ENCODE assay signal across 26 cellular contexts in the genomic region with DNA sequence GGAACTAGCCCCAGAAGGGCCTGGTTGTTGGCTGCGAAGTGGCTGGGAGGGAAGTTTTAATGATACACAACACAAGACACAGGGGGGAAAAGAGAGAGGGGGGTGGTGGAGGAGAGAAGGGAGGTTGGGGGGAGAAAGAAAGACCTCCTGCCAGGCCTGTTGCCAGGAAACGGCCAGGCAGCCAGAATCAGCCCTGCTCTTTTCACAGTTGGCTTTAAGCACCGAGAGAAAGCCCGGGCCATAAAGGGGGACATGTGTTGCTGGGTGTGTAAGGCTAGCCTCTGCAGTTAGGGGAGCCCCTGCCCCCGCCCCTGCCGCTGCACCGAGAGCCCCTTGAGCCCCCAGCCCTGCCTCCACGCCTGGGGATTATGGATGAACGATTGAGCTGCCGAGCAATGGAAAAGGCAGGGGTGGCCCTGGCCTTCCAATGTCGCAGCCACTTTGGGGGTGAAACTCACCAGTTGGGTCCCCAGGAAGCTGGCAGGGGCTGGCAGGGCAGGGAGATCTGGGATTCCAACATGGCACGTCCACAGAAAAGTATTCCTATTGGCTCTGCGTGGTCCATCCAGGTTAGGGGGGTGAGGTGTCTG. TPM values are rescaled to one million over a fixed set of nuclear protein-coding genes. Genes with fewer than 3 reads are reported as not detected.
DNase-seq lines count a peak whose midpoint lies in the region; ATAC-seq and TF ChIP-seq lines count a peak whose summit lies in the region.
"Had no signal": no experiment of that assay in that cellular context is flagged by ENCODE, and none has a peak within 500 bp of the region (broad histone marks: within the 10 kb centered on the region; RNA-seq: fewer than 3 reads in every experiment).

No MANE protein-coding gene starts in this region.

- no peaks in the 10 kb centered on the region for H3K9me3 Mint-ChIP-seq in chondrocyte (ENCODE audit: low read depth)
- no peaks in the 10 kb centered on the region for H3K9me3 Mint-ChIP-seq in Calu3 (ENCODE audit: low read depth, unreplicated experiment)
- H3K9me3 Mint-ChIP-seq: activated naive CD8-positive, alpha-beta T cell treated with anti-CD3 and anti-CD28 coated beads, Interleukin-2, amount 50 U/mL, for 24 hours; CD8-positive, alpha-beta T cell; mesothelial cell of epicardium; nephron had no signal

- no peaks in the 10 kb centered on the region for H3K9me3 ChIP-seq in HUES64 (ENCODE audit: insufficient read depth, low read depth, low read length)
- H3K9me3 ChIP-seq: HAP-1, tibial artery had no signal

- H3K36me3 Mint-ChIP-seq in chondrocyte (ENCODE audit: low read depth), result no peaks in the 10 kb centered on the region
- peaks cover 8% of the 10 kb centered on the region for H3K36me3 Mint-ChIP-seq in Calu3 (ENCODE audit: insufficient read depth, unreplicated experiment)
- H3K36me3 Mint-ChIP-seq: CD8-positive, alpha-beta T cell; mesothelial cell of epicardium had no signal

- BruUV-seq in Calu3 (replicated peaks; lab: Mats Ljungman, UMichigan), result no TSS peak

- no peak for ATAC-seq in GM19397 (IDR thresholded peaks at IDR 0.05; ENCODE audit: unreplicated experiment)
- ATAC-seq: activated naive CD8-positive, alpha-beta T cell treated with anti-CD3 and anti-CD28 coated beads, Interleukin-2, amount 50 U/mL, for 24 hours; CD8-positive, alpha-beta T cell; T-helper 17 cell had no signal

- WGBS in HUES64, result 21% methylated on average over 12 of the region's 13 CpGs

- H3K4me3 ChIP-seq in HUES64 (ENCODE audit: low read length), result no peak overlapping the region
- H3K4me3 ChIP-seq: HAP-1, PC-9, tibial artery had no signal

- no peaks in the 10 kb centered on the region for H3K36me3 ChIP-seq in HUES64 (ENCODE audit: insufficient read depth, low read length)
- H3K36me3 ChIP-seq: HAP-1, tibial artery had no signal

- H3K4me1 ChIP-seq in HUES64 (ENCODE audit: insufficient read depth, low read length), result peaks cover 23% of the 10 kb centered on the region
- H3K4me1 ChIP-seq: HAP-1, tibial artery had no signal

- no peak overlapping the region for H3K4me3 Mint-ChIP-seq in chondrocyte (ENCODE audit: unreplicated experiment)
- no peak overlapping the region for H3K4me3 Mint-ChIP-seq in Calu3 (ENCODE audit: low read depth, unreplicated experiment)
- H3K4me3 Mint-ChIP-seq: activated naive CD8-positive, alpha-beta T cell treated with anti-CD3 and anti-CD28 coated beads, Interleukin-2, amount 50 U/mL, for 24 hours; CD8-positive, alpha-beta T cell; mesothelial cell of epicardium; T-helper 17 cell had no signal

- H3K9ac ChIP-seq in HUES64 (ENCODE audit: low read depth, low read length), result peak overlapping the region; percentile 5; the same call in 1 of the 2 replicates

- H3K4me1 Mint-ChIP-seq in chondrocyte (ENCODE audit: low read depth) (peaks cover 6% of the 10 kb centered on the region), Calu3 (ENCODE audit: low read depth, unreplicated experiment) (peaks cover 11% of the 10 kb centered on the region)

- H3K27ac Mint-ChIP-seq in chondrocyte (ENCODE audit: unreplicated experiment), result no peak overlapping the region
- H3K27ac Mint-ChIP-seq in Calu3 (ENCODE audit: unreplicated experiment), result no peak overlapping the region
- H3K27ac Mint-ChIP-seq: activated naive CD8-positive, alpha-beta T cell treated with anti-CD3 and anti-CD28 coated beads, Interleukin-2, amount 50 U/mL, for 24 hours; CD8-positive, alpha-beta T cell; T-helper 17 cell had no signal

- DNase-seq in chondrocyte (ENCODE audit: low spot score), result peak; percentile 69
- peak; percentile 13 for DNase-seq in pons (ENCODE audit: low spot score)
- no peak for DNase-seq in ureter (ENCODE audit: low spot score)
- DNase-seq in Calu3, result no peak
- DNase-seq: activated CD8-positive, alpha-beta memory T cell treated with anti-CD3 and anti-CD28 coated beads, Interleukin-2, amount 50 U/mL, for 48 hours; activated naive CD8-positive, alpha-beta T cell treated with anti-CD3 and anti-CD28 coated beads, Interleukin-2, amount 50 U/mL, for 24 hours; CD8-positive, alpha-beta T cell; DMS79; foreskin melanocyte; NCI-H1105 treated with DMSO at 0.1 percent for 48 hours; NCI-H82; PC-9; stimulated activated naive CD4-positive, alpha-beta T cell; T-helper 17 cell; tibial artery had no signal

- CTCF ChIA-PET in Calu3 (lab: Charles Lee), result interaction anchor here (0.5 kb wide), 1 partner anchor 822 kb away, joined by 7 read pairs; no protein-coding TSS in a partner anchor

- TF ChIP-seq CTCF in chondrocyte (IDR thresholded peaks at IDR 0.05) (no peak), Calu3 (IDR thresholded peaks at IDR 0.05; ENCODE audit: unreplicated experiment) (no peak)

- H3K27me3 ChIP-seq in HUES64 (ENCODE audit: insufficient read depth, low read length) (peaks cover 32% of the 10 kb centered on the region), layer of hippocampus (ENCODE audit: control insufficient read depth, insufficient read depth, low read length) (no peaks in the 10 kb centered on the region)

- H3K27me3 Mint-ChIP-seq in chondrocyte (ENCODE audit: low read depth) (peaks cover 3% of the 10 kb centered on the region), Calu3 (ENCODE audit: unreplicated experiment) (peaks cover 91% of the 10 kb centered on the region)

- intact Hi-C loops in Calu3 (cut with micrococcal nuclease; ENCODE audit: unreplicated experiment), result no loop called here

- H3K27ac ChIP-seq in HUES64 (ENCODE audit: low read depth, low read length) (peak overlapping the region; percentile 33; the same call in 1 of the 2 replicates), layer of hippocampus (ENCODE audit: low read depth, low read length) (peak overlapping the region; percentile 38)
- H3K27ac ChIP-seq: epithelial cell of prostate, PC-9, tibial artery, VCaP had no signal

RNA-seq across cellular contexts. Expression of a gene that starts 13.9 kb away (rescaled TPM):
- 9.7 TPM for polyA plus RNA-seq in HUES64 (2013, experiment 1 of 2)
- polyA plus RNA-seq in HUES64 (2013, experiment 2 of 2), result 10.8 TPM
- total RNA-seq in chondrocyte, result 4.1 to 5.2 TPM (median 4.9 TPM) in 3 replicates
- 1.0 TPM for total RNA-seq in ureter
- total RNA-seq in Calu3 (2022), result 5.2 and 6.1 TPM in 2 replicates
- total RNA-seq: CD8-positive, alpha-beta T cell; T-helper 17 cell had no signal

RNA-seq across cellular contexts. Expression of a gene that starts 19.0 kb away (rescaled TPM):
- 0.20 TPM for polyA plus RNA-seq in HUES64 (2013, experiment 1 of 2)
- polyA plus RNA-seq in HUES64 (2013, experiment 2 of 2), result 0.38 TPM
- total RNA-seq in chondrocyte, result not detected in 3 replicates
- total RNA-seq in ureter, result 1.1 TPM
- total RNA-seq in Calu3 (2022), result not detected in 2 replicates
- total RNA-seq: CD8-positive, alpha-beta T cell; HT1080; kidney epithelial cell; PC-9; pulmonary artery endothelial cell; T-helper 17 cell had no signal

Comparison
In these comparisons a context has a peak if more than half of its experiments do, and no peak if none do; other contexts are left out.
1. DNase-seq: peak in chondrocyte (single experiment) and pons (single experiment); none in ureter (single experiment) and Calu3 (single experiment).